In genomic region chr2:96167407-96168013, GRCh38 we compare ENCODE assay signal across 1 cellular context.
TF ChIP-seq lines count a peak whose summit lies in the region.

No MANE protein-coding gene starts in this region.

TF ChIP-seq in GM12878, 131 proteins besides CTCF, POLR2A, EP300 and RAD21 (continued from another document):
- TF ChIP-seq REST (IDR thresholded peaks at IDR 0.05; ENCODE audit: low read depth, low read length) (no peak), USF1 (IDR thresholded peaks at IDR 0.05; ENCODE audit: borderline replicate concordance, extremely low read length, insufficient read depth, low read depth, low read length) (no peak), ZNF592 (IDR thresholded peaks at IDR 0.05) (no peak), SRF (IDR thresholded peaks at IDR 0.05; ENCODE audit: low read depth in 2 of 2, low read length in 2 of 2) (no peak), SMAD1 (IDR thresholded peaks at IDR 0.05; ENCODE audit: low read depth, partially characterized antibody) (no peak), MYB (IDR thresholded peaks at IDR 0.05; ENCODE audit: borderline replicate concordance, low read depth, low read length) (no peak), NKRF (conservative IDR thresholded peaks at IDR 0.05) (no peak), RCOR1 (conservative IDR thresholded peaks at IDR 0.05; ENCODE audit: low read depth, low read length) (no peak), TCF7 (IDR thresholded peaks at IDR 0.05; ENCODE audit: borderline replicate concordance) (no peak), PKNOX1 (IDR thresholded peaks at IDR 0.05) (peak; percentile 67; the same call in 1 of the 2 replicates), RELB (IDR thresholded peaks at IDR 0.05; ENCODE audit: low read depth) (0 out of 2 replicates have a peak, but pooled peaks have one; percentile 14), CHD1 (IDR thresholded peaks at IDR 0.05; ENCODE audit: low read depth, low read length) (no peak), SREBF1 (IDR thresholded peaks at IDR 0.05; ENCODE audit: low read length) (no peak), BHLHE40 (IDR thresholded peaks at IDR 0.05; ENCODE audit: borderline replicate concordance in 1 of 2, low read depth in 2 of 2, low read length in 1 of 2) (no peak), SUZ12 (IDR thresholded peaks at IDR 0.05; ENCODE audit: unreplicated experiment) (no peak), HDAC6 (IDR thresholded peaks at IDR 0.05; ENCODE audit: unreplicated experiment) (no peak), ATF3 (IDR thresholded peaks at IDR 0.05; ENCODE audit: borderline replicate concordance, extremely low read depth, low read depth, low read length) (no peak), YY1 (IDR thresholded peaks at IDR 0.05; ENCODE audit: low read depth, low read length) (no peak), RUNX3 (IDR thresholded peaks at IDR 0.05; ENCODE audit: low read length) (no peak)
